In genomic region chr3:138705675-138706074, GRCh38 we compare ENCODE assay signal across 24 cellular contexts.
"Had no signal": no experiment of that assay in that cellular context is flagged by ENCODE, and none has a peak within 500 bp of the region (broad histone marks: within the 10 kb centered on the region; RNA-seq: fewer than 3 reads in every experiment).

No MANE protein-coding gene starts in this region.

- DNase-seq: dermis blood vessel endothelial cell; dorsolateral prefrontal cortex; effector CD4-positive, alpha-beta T cell; effector memory CD4-positive, alpha-beta T cell; erythroblast; esophagus squamous epithelium; foreskin fibroblast; foreskin melanocyte; gastrocnemius medialis; glutamatergic neuron; head of caudate nucleus; heart right ventricle; hippocampal formation; left cardiac atrium; left lung; left ventricle myocardium superior; lower lobe of right lung; mesenchymal stem cell; mucosa of descending colon had no signal

- ATAC-seq: esophagus mucosa, gastrocnemius medialis, heart right ventricle, left cardiac atrium, left lung, left ventricle myocardium superior, lower lobe of right lung, mucosa of descending colon had no signal

- H3K9me3 ChIP-seq: esophagus squamous epithelium, gastrocnemius medialis, heart right ventricle, left lung, lower lobe of right lung, mucosa of descending colon had no signal

- H3K4me3 ChIP-seq: coronary artery, dorsolateral prefrontal cortex, esophagus squamous epithelium, gastrocnemius medialis, heart right ventricle, left lung, lower lobe of right lung, mucosa of descending colon had no signal

- H3K27ac ChIP-seq: coronary artery, dorsolateral prefrontal cortex, epithelial cell of prostate, esophagus squamous epithelium, gastrocnemius medialis, heart right ventricle, left lung, lower lobe of right lung had no signal

- H3K4me1 ChIP-seq: esophagus squamous epithelium, gastrocnemius medialis, heart right ventricle, left lung, lower lobe of right lung had no signal

- FAIRE-seq: islet of Langerhans, keratinocyte had no signal

- H3K27me3 ChIP-seq: dorsolateral prefrontal cortex, esophagus squamous epithelium, gastrocnemius medialis, heart right ventricle, left lung had no signal
